Comparison of ENCODE assay signal across 1 cellular context in the genomic region with DNA sequence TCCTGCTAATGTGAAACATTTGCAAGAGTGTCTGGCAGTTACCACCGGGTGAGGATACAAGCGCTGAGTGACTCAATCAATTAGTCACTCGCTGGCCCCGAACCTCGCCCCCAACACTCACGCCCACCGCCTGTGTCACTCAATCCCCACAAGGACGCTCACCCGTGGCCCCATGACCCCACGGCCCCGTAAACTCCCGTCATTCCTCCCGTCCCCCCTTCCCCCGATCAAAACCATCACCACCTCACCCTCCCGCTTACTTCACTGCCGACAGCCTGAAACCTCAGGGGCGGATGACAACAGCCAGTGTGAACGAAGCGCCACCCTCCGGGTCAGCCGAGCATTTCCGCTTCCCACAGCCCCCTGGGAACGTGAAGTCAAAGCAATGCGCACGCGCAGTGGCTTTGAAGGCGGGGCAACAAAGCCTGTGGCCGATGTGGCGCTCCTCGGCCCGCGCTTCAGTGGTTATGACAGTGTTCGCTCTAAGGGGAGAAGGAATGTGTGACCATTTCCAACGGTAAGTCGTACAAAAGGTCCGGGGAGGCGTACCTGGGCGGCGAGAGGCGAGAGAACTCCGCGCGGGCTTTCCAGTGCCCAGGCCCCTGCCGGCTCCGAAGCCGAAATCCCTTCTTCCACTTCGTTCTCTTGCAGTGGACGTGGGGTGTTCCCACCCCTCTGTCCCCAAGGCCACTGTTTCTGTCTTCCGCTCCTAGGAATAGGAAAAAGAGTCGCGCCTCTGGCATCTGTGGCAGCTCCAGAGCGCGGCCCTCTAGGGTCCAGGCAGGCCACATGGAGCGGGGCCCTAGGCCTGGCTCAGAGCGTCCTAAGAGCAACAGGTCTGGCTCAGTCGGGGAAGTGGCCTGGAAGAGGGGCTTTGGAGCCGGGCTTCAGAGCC.
TF ChIP-seq lines count a peak whose summit lies in the region.

A gene (minus strand): TSS at position 311 of the 895 bp plus-strand sequence. CDS start 3,334 bp downstream, outside the sequence.

TF ChIP-seq in HepG2, 621 proteins besides CTCF, POLR2A, EP300 and RAD21 (continued from another document and continues in another):
- TF ChIP-seq, protein P1, sequence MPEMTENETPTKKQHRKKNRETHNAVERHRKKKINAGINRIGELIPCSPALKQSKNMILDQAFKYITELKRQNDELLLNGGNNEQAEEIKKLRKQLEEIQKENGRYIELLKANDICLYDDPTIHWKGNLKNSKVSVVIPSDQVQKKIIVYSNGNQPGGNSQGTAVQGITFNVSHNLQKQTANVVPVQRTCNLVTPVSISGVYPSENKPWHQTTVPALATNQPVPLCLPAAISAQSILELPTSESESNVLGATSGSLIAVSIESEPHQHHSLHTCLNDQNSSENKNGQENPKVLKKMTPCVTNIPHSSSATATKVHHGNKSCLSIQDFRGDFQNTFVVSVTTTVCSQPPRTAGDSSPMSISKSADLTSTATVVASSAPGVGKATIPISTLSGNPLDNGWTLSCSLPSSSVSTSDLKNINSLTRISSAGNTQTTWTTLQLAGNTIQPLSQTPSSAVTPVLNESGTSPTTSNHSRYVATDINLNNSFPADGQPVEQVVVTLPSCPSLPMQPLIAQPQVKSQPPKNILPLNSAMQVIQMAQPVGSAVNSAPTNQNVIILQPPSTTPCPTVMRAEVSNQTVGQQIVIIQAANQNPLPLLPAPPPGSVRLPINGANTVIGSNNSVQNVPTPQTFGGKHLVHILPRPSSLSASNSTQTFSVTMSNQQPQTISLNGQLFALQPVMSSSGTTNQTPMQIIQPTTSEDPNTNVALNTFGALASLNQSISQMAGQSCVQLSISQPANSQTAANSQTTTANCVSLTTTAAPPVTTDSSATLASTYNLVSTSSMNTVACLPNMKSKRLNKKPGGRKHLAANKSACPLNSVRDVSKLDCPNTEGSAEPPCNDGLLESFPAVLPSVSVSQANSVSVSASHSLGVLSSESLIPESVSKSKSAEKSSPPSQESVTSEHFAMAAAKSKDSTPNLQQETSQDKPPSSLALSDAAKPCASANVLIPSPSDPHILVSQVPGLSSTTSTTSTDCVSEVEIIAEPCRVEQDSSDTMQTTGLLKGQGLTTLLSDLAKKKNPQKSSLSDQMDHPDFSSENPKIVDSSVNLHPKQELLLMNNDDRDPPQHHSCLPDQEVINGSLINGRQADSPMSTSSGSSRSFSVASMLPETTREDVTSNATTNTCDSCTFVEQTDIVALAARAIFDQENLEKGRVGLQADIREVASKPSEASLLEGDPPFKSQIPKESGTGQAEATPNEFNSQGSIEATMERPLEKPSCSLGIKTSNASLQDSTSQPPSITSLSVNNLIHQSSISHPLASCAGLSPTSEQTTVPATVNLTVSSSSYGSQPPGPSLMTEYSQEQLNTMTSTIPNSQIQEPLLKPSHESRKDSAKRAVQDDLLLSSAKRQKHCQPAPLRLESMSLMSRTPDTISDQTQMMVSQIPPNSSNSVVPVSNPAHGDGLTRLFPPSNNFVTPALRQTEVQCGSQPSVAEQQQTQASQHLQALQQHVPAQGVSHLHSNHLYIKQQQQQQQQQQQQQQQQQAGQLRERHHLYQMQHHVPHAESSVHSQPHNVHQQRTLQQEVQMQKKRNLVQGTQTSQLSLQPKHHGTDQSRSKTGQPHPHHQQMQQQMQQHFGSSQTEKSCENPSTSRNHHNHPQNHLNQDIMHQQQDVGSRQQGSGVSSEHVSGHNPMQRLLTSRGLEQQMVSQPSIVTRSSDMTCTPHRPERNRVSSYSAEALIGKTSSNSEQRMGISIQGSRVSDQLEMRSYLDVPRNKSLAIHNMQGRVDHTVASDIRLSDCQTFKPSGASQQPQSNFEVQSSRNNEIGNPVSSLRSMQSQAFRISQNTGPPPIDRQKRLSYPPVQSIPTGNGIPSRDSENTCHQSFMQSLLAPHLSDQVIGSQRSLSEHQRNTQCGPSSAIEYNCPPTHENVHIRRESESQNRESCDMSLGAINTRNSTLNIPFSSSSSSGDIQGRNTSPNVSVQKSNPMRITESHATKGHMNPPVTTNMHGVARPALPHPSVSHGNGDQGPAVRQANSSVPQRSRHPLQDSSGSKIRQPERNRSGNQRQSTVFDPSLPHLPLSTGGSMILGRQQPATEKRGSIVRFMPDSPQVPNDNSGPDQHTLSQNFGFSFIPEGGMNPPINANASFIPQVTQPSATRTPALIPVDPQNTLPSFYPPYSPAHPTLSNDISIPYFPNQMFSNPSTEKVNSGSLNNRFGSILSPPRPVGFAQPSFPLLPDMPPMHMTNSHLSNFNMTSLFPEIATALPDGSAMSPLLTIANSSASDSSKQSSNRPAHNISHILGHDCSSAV (CRISPR knock-in tag; IDR thresholded peaks at IDR 0.05; ENCODE audit: borderline replicate concordance) = no peak
- TF ChIP-seq ZMYM3 (CRISPR knock-in tag; IDR thresholded peaks at IDR 0.05) = no peak
- TF ChIP-seq, protein P2, sequence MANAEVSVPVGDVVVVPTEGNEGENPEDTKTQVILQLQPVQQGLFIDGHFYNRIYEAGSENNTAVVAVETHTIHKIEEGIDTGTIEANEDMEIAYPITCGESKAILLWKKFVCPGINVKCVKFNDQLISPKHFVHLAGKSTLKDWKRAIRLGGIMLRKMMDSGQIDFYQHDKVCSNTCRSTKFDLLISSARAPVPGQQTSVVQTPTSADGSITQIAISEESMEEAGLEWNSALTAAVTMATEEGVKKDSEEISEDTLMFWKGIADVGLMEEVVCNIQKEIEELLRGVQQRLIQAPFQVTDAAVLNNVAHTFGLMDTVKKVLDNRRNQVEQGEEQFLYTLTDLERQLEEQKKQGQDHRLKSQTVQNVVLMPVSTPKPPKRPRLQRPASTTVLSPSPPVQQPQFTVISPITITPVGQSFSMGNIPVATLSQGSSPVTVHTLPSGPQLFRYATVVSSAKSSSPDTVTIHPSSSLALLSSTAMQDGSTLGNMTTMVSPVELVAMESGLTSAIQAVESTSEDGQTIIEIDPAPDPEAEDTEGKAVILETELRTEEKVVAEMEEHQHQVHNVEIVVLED (CRISPR knock-in tag; IDR thresholded peaks at IDR 0.05; ENCODE audit: borderline replicate concordance) = peak; percentile 60; the same call in 1 of the 2 replicates
- TF ChIP-seq ZZZ3 (CRISPR knock-in tag; IDR thresholded peaks at IDR 0.05; ENCODE audit: borderline replicate concordance) = no peak; the same call in 1 of the 2 replicates
- TF ChIP-seq SMAD9 (CRISPR knock-in tag; IDR thresholded peaks at IDR 0.05) = no peak
- TF ChIP-seq MIXL1 (CRISPR knock-in tag; IDR thresholded peaks at IDR 0.05) = no peak; the same call in 1 of the 2 replicates
- TF ChIP-seq, protein P3, sequence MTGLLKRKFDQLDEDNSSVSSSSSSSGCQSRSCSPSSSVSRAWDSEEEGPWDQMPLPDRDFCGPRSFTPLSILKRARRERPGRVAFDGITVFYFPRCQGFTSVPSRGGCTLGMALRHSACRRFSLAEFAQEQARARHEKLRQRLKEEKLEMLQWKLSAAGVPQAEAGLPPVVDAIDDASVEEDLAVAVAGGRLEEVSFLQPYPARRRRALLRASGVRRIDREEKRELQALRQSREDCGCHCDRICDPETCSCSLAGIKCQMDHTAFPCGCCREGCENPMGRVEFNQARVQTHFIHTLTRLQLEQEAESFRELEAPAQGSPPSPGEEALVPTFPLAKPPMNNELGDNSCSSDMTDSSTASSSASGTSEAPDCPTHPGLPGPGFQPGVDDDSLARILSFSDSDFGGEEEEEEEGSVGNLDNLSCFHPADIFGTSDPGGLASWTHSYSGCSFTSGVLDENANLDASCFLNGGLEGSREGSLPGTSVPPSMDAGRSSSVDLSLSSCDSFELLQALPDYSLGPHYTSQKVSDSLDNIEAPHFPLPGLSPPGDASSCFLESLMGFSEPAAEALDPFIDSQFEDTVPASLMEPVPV (CRISPR knock-in tag; IDR thresholded peaks at IDR 0.05) = no peak
- TF ChIP-seq, protein P4, sequence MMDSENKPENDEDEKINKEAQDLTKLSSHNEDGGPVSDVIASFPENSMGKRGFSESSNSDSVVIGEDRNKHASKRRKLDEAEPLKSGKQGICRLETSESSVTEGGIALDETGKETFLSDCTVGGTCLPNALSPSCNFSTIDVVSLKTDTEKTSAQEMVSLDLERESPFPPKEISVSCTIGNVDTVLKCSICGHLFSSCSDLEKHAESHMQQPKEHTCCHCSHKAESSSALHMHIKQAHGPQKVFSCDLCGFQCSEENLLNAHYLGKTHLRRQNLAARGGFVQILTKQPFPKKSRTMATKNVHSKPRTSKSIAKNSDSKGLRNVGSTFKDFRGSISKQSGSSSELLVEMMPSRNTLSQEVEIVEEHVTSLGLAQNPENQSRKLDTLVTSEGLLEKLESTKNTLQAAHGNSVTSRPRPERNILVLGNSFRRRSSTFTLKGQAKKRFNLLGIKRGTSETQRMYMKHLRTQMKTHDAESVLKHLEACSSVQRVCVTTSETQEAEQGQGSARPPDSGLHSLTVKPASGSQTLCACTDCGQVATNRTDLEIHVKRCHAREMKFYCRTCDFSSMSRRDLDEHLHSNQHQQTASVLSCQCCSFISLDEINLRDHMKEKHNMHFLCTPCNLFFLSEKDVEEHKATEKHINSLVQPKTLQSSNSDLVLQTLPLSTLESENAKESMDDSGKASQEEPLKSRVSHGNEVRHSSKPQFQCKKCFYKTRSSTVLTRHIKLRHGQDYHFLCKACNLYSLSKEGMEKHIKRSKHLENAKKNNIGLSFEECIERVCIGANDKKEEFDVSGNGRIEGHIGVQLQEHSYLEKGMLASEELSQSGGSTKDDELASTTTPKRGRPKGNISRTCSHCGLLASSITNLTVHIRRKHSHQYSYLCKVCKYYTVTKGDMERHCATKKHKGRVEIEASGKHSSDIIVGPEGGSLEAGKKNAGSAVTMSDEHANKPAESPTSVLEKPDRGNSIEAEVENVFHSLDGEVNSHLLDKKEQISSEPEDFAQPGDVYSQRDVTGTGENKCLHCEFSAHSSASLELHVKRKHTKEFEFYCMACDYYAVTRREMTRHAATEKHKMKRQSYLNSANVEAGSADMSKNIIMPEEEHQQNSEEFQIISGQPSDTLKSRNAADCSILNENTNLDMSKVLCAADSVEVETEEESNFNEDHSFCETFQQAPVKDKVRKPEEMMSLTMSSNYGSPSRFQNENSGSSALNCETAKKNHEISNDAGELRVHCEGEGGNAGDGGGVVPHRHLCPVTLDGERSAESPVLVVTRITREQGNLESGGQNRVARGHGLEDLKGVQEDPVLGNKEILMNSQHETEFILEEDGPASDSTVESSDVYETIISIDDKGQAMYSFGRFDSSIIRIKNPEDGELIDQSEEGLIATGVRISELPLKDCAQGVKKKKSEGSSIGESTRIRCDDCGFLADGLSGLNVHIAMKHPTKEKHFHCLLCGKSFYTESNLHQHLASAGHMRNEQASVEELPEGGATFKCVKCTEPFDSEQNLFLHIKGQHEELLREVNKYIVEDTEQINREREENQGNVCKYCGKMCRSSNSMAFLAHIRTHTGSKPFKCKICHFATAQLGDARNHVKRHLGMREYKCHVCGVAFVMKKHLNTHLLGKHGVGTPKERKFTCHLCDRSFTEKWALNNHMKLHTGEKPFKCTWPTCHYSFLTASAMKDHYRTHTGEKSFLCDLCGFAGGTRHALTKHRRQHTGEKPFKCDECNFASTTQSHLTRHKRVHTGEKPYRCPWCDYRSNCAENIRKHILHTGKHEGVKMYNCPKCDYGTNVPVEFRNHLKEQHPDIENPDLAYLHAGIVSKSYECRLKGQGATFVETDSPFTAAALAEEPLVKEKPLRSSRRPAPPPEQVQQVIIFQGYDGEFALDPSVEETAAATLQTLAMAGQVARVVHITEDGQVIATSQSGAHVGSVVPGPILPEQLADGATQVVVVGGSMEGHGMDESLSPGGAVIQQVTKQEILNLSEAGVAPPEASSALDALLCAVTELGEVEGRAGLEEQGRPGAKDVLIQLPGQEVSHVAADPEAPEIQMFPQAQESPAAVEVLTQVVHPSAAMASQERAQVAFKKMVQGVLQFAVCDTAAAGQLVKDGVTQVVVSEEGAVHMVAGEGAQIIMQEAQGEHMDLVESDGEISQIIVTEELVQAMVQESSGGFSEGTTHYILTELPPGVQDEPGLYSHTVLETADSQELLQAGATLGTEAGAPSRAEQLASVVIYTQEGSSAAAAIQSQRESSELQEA (CRISPR knock-in tag; IDR thresholded peaks at IDR 0.05; ENCODE audit: not compliant biosample characterization) = peak; percentile 47
- TF ChIP-seq SKI (IDR thresholded peaks at IDR 0.05; ENCODE audit: partially characterized antibody) = no peak
- TF ChIP-seq FOSL2 (CRISPR knock-in tag; IDR thresholded peaks at IDR 0.05) = peak; percentile 67
- TF ChIP-seq, protein P5, sequence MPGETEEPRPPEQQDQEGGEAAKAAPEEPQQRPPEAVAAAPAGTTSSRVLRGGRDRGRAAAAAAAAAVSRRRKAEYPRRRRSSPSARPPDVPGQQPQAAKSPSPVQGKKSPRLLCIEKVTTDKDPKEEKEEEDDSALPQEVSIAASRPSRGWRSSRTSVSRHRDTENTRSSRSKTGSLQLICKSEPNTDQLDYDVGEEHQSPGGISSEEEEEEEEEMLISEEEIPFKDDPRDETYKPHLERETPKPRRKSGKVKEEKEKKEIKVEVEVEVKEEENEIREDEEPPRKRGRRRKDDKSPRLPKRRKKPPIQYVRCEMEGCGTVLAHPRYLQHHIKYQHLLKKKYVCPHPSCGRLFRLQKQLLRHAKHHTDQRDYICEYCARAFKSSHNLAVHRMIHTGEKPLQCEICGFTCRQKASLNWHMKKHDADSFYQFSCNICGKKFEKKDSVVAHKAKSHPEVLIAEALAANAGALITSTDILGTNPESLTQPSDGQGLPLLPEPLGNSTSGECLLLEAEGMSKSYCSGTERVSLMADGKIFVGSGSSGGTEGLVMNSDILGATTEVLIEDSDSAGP (CRISPR knock-in tag; IDR thresholded peaks at IDR 0.05; ENCODE audit: borderline replicate concordance) = peak; percentile 72; the same call in 1 of the 2 replicates
- no peak for TF ChIP-seq MTA3 (CRISPR knock-in tag; IDR thresholded peaks at IDR 0.05)
- TF ChIP-seq ZNF546 (CRISPR knock-in tag; conservative IDR thresholded peaks at IDR 0.05) = 0 out of 2 replicates have a peak, but pooled peaks have one; percentile 48
- TF ChIP-seq, protein P6, sequence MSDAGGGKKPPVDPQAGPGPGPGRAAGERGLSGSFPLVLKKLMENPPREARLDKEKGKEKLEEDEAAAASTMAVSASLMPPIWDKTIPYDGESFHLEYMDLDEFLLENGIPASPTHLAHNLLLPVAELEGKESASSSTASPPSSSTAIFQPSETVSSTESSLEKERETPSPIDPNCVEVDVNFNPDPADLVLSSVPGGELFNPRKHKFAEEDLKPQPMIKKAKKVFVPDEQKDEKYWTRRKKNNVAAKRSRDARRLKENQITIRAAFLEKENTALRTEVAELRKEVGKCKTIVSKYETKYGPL (CRISPR knock-in tag; IDR thresholded peaks at IDR 0.05) = no peak
- no peak; the same call in 1 of the 2 replicates for TF ChIP-seq JDP2 (CRISPR knock-in tag; IDR thresholded peaks at IDR 0.05; ENCODE audit: borderline replicate concordance)
- TF ChIP-seq STAG1 (CRISPR knock-in tag; IDR thresholded peaks at IDR 0.05) = peak; percentile 39
- TF ChIP-seq, protein P7, sequence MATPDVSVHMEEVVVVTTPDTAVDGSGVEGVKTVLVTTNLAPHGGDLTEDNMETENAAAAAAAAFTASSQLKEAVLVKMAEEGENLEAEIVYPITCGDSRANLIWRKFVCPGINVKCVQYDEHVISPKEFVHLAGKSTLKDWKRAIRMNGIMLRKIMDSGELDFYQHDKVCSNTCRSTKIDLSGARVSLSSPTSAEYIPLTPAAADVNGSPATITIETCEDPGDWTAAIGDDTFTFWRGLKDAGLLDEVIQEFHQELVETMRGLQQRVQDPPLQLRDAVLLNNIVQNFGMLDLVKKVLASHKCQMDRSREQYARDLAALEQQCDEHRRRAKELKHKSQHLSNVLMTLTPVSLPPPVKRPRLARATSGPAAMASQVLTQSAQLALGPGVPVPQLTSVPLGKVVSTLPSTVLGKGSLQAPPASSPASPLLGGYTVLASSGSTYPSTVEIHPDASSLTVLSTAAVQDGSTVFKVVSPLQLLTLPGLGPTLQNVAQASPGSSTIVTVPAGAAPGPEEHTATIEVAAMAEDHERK (CRISPR knock-in tag; IDR thresholded peaks at IDR 0.05; ENCODE audit: low read depth) = no peak
- no peak for TF ChIP-seq MED13 (CRISPR knock-in tag; IDR thresholded peaks at IDR 0.05)
- TF ChIP-seq, protein P8, sequence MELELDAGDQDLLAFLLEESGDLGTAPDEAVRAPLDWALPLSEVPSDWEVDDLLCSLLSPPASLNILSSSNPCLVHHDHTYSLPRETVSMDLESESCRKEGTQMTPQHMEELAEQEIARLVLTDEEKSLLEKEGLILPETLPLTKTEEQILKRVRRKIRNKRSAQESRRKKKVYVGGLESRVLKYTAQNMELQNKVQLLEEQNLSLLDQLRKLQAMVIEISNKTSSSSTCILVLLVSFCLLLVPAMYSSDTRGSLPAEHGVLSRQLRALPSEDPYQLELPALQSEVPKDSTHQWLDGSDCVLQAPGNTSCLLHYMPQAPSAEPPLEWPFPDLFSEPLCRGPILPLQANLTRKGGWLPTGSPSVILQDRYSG (CRISPR knock-in tag; IDR thresholded peaks at IDR 0.05) = no peak
